Comparison of ENCODE assay signal across 15 cellular contexts in genomic region chr16:17271687-17272086, GRCh38.
DNase-seq lines count a peak whose midpoint lies in the region; FAIRE-seq and TF ChIP-seq lines count a peak whose summit lies in the region.
"Had no signal": no experiment of that assay in that cellular context is flagged by ENCODE, and none has a peak within 500 bp of the region (broad histone marks: within the 10 kb centered on the region; RNA-seq: fewer than 3 reads in every experiment).

No MANE protein-coding gene starts in this region.

- no peaks in the 10 kb centered on the region for H3K36me3 ChIP-seq in sigmoid colon
- H3K36me3 ChIP-seq in esophagus squamous epithelium, result no peaks in the 10 kb centered on the region

- H3K9me3 ChIP-seq in sigmoid colon (no peaks in the 10 kb centered on the region), esophagus squamous epithelium (no peaks in the 10 kb centered on the region)

- H3K27me3 ChIP-seq in sigmoid colon, result no peaks in the 10 kb centered on the region
- H3K27me3 ChIP-seq in esophagus squamous epithelium, result no peaks in the 10 kb centered on the region

- TF ChIP-seq POLR2A in sigmoid colon (IDR thresholded peaks at IDR 0.05) (no peak), esophagus squamous epithelium (IDR thresholded peaks at IDR 0.05) (no peak)

- WGBS in sigmoid colon, 2 donors, result 62 to 83% methylated on average over 4 of the region's 4 CpGs
- WGBS in esophagus squamous epithelium, 2 donors, result 71 to 78% methylated on average over 4 of the region's 4 CpGs

- H3K4me1 ChIP-seq in sigmoid colon (peaks cover 0 to 59% (median 51%) of the 10 kb centered on the region in 4 donors), esophagus squamous epithelium (peaks cover 7 to 50% (median 10%) of the 10 kb centered on the region in 3 donors)

- H3K27ac ChIP-seq in sigmoid colon (peak overlapping the region; percentile 23 to 84 (median 69)), esophagus squamous epithelium (no peak overlapping the region)

- no peak for TF ChIP-seq EP300 in sigmoid colon (IDR thresholded peaks at IDR 0.05)

- H3K4me3 ChIP-seq in fibroblast of pulmonary artery (replicated peaks; ENCODE audit: low read depth, low read length) (no peak overlapping the region), sigmoid colon (no peak overlapping the region), esophagus squamous epithelium (no peak overlapping the region)
- H3K4me3 ChIP-seq: GM12878 had no signal

- TF ChIP-seq CTCF in fibroblast of pulmonary artery (IDR thresholded peaks at IDR 0.05; ENCODE audit: low read length, missing control alignments) (no peak), sigmoid colon (IDR thresholded peaks at IDR 0.05) (no peak), esophagus squamous epithelium (IDR thresholded peaks at IDR 0.05) (no peak)

- no peak for FAIRE-seq in RCC 7860 (lab: Jason Lieb, UNC)
- FAIRE-seq: A204.1, GM12878 had no signal

- DNase-seq in NCI-H1694 treated with DMSO at 0.1 percent for 48 hours (lab: John Stamatoyannopoulos, UW), result peak; percentile 11
- no peak for DNase-seq in NCI-H1694 (lab: John Stamatoyannopoulos, UW)
- DNase-seq in NCI-H2227 treated with DMSO at 0.1 percent for 48 hours (lab: John Stamatoyannopoulos, UW), result peak; percentile 39
- peak; percentile 1 for DNase-seq in fibroblast of pulmonary artery (ENCODE audit: low read depth)
- DNase-seq in sigmoid colon, result no peak
- DNase-seq in NCI-H446 treated with DMSO at 0.1 percent for 48 hours (lab: John Stamatoyannopoulos, UW), result no peak
- DNase-seq in RCC 7860 (ENCODE audit: low spot score), result no peak
- DNase-seq in esophagus squamous epithelium (lab: John Stamatoyannopoulos, UW), result no peak
- DNase-seq: endodermal cell, H7, mesenchymal stem cell, NCI-H2107, RPMI8226 had no signal

- intact Hi-C loops in sigmoid colon (cut with DNase I), result loop anchor here (5.0 kb wide), 1 partner anchor 36 kb away; no protein-coding TSS in a partner anchor
- intact Hi-C loops in esophagus squamous epithelium (cut with DNase I), result no loop called here

Comparison
In these comparisons a context has a peak if more than half of its experiments do, and no peak if none do; other contexts are left out.
1. DNase-seq: peak in NCI-H1694 treated with DMSO at 0.1 percent for 48 hours (single experiment), NCI-H2227 treated with DMSO at 0.1 percent for 48 hours (single experiment) and fibroblast of pulmonary artery (single experiment); none in NCI-H1694 (single experiment), sigmoid colon (single experiment), NCI-H446 treated with DMSO at 0.1 percent for 48 hours (single experiment), RCC 7860 (single experiment) and esophagus squamous epithelium (single experiment).
2. H3K27ac ChIP-seq: peak in sigmoid colon (4 of 4); none in esophagus squamous epithelium (0 of 4).